ENCODE assay signal across 8 cellular contexts in the genomic region with DNA sequence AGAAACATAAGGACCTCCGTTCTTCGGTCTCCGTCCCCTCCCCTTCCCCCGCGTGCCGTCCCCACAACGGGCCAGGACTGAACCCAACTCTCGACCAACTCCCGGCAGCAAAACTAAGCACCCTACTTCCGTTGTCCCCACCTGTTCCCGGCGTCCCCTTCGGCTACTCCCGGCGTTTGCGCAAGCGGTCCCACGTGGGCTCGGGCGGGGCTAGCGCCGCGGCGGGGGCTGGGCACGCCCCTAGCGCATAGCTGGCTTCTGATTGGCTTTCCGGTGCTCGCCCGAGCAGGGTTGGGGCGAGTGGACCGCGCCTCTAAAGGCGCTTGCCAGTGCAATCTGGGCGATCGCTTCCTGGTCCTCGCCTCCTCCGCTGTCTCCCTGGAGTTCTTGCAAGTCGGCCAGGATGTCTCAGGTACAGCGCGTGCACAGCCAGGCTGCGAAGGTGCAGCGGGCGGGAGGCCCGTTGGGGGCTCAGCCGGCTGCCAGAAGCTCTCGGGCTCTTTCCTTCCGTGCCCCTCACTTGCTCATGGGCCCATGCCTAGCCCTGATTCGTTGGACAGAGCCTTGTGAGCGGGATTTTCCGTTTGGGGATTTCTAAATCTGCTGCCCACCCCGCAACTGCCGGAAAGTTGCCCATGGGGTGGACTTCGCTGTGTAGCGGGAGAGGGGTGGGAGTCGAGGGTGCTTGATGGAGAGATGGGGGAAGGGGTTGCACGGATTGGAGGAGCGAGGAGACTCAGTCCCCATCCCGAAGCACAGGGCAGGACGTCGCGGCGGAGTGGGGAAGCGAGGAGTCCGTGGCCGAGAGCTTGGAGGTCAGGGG. TPM values are rescaled to one million over a fixed set of nuclear protein-coding genes. Genes with fewer than 3 reads are reported as not detected.
DNase-seq lines count a peak whose midpoint lies in the region; ATAC-seq, FAIRE-seq and TF ChIP-seq lines count a peak whose summit lies in the region.

TSS of gene C2orf76 (minus strand) at position 186 of the 823 bp plus-strand sequence. CDS start 26,875 bp downstream, outside the sequence.
TSS of gene DBI (plus strand) at position 329 of the 823 bp plus-strand sequence. CDS start at position 404, 75 bp downstream.

- intact Hi-C loops in heart right ventricle (cut with DNase I) (loop anchor here in 5 of 10 donors (1.0 to 10.0 kb wide), 5 partner anchors 20 to 55 kb away; no protein-coding TSS in a partner anchor), posterior vena cava (cut with DNase I) (no loop called here), upper lobe of right lung (cut with DNase I) (no loop called here)

- H3K9me3 Mint-ChIP-seq in T-cell: no peaks in the 10 kb centered on the region

- peak within 1 kb of the TSS; percentile 43 to 93 (median 72) for H3K4me3 ChIP-seq in heart right ventricle
- peak within 1 kb of the TSS; percentile 72 for H3K4me3 ChIP-seq in upper lobe of right lung

- H3K4me3 Mint-ChIP-seq in T-cell: peak within 1 kb of the TSS; percentile 96 to 99 (median 98)

- DNase-seq in GM12891 (ENCODE audit: insufficient read length, low spot score) (peak; percentile 93), NCI-H1436 treated with DMSO at 0.1 percent for 48 hours (lab: John Stamatoyannopoulos, UW) (peak; percentile 81), T-cell (peak; percentile 81 to 91 (median 86)), amniotic epithelial cell (ENCODE audit: low read depth) (peak; percentile 91), heart right ventricle (peak; percentile 95 to 96), posterior vena cava (ENCODE audit: low spot score) (peak; percentile 99), upper lobe of right lung (peak; percentile 98)

- POLR2A ChIA-PET in T-cell (lab: Charles Lee): interaction anchor here in 1 of 2 donors (1.2 kb wide), 1 partner anchor 22 kb away, joined by 3 read pairs; no protein-coding TSS in a partner anchor

- peak; percentile 95 for TF ChIP-seq POLR2A in GM12891 (IDR thresholded peaks at IDR 0.05; ENCODE audit: low read depth, low read length)

- peaks cover 50 to 60% (median 60%) of the 10 kb centered on the region in 3 donors for H3K4me1 Mint-ChIP-seq in T-cell

- H3K4me1 ChIP-seq in heart right ventricle (peaks cover 9 to 70% (median 52%) of the 10 kb centered on the region in 9 donors), upper lobe of right lung (peaks cover 30% of the 10 kb centered on the region)

- H3K27me3 ChIP-seq in heart right ventricle: no peaks in the 10 kb centered on the region
- no peaks in the 10 kb centered on the region for H3K27me3 ChIP-seq in upper lobe of right lung

- H3K27ac ChIP-seq in heart right ventricle (peak within 1 kb of the TSS; percentile 73 to 96 (median 91)), upper lobe of right lung (peak within 1 kb of the TSS; percentile 96)

- ATAC-seq in HG02840 (IDR thresholded peaks at IDR 0.05; ENCODE audit: low FRiP score, unreplicated experiment): peak; percentile 96
- ATAC-seq in T-cell (replicated peaks in 1 of 4): peak; percentile 95 to 96 (median 96)
- ATAC-seq in heart right ventricle: peak; percentile 97 to 98 (median 98)
- ATAC-seq in upper lobe of right lung: peak; percentile 98

- CTCF ChIA-PET in T-cell (lab: Charles Lee): interaction anchor here in 1 of 2 donors (1.1 kb wide), 1 partner anchor 1552 kb away, joined by 8 read pairs; the partner anchor contains the start of gene DDX18

- peak within 1 kb of the TSS; percentile 85 to 97 for H3K27ac Mint-ChIP-seq in T-cell

- FAIRE-seq in GM12891 (lab: Jason Lieb, UNC): peak; percentile 95

- WGBS in heart right ventricle, 2 donors: 0 to 1% methylated on average over 65 of the region's 65 CpGs

- no peak for TF ChIP-seq CTCF in heart right ventricle (IDR thresholded peaks at IDR 0.05)
- no peak for TF ChIP-seq CTCF in upper lobe of right lung (IDR thresholded peaks at IDR 0.05)

- peaks cover 30% of the 10 kb centered on the region for H3K36me3 Mint-ChIP-seq in T-cell

- no peaks in the 10 kb centered on the region for H3K27me3 Mint-ChIP-seq in T-cell

- no peaks in the 10 kb centered on the region for H3K9me3 ChIP-seq in heart right ventricle
- H3K9me3 ChIP-seq in upper lobe of right lung: no peaks in the 10 kb centered on the region

- H3K36me3 ChIP-seq in heart right ventricle (peaks cover 0 to 40% (median 29%) of the 10 kb centered on the region in 9 donors), upper lobe of right lung (peaks cover 37% of the 10 kb centered on the region)

TF ChIP-seq in GM12891, 5 proteins besides CTCF, POLR2A, EP300 and RAD21:
- no peak for TF ChIP-seq PAX5 (IDR thresholded peaks at IDR 0.05; ENCODE audit: insufficient read depth, low read length, severe bottlenecking)
- peak; percentile 86 for TF ChIP-seq TAF1 (IDR thresholded peaks at IDR 0.05; ENCODE audit: low read depth, low read length)
- peak; percentile 82; the same call in 1 of the 2 replicates for TF ChIP-seq POU2F2 (IDR thresholded peaks at IDR 0.05; ENCODE audit: low read depth, low read length)
- TF ChIP-seq SPI1 (IDR thresholded peaks at IDR 0.05; ENCODE audit: low read depth, low read length): 0 out of 2 replicates have a peak, but pooled peaks have one; percentile 27
- peak; percentile 95 for TF ChIP-seq POLR2AphosphoS5 (IDR thresholded peaks at IDR 0.05; ENCODE audit: low read depth, low read length)

RNA-seq across cellular contexts. Expression of gene C2orf76, which starts in this region (rescaled TPM):
- polyA plus RNA-seq in GM12891 (2012; ENCODE audit: low read depth, missing spikeins): 17.2 TPM
- 1 to 10 TPM; 5.2 to 9.0 (median 7.4) TPM for total RNA-seq in T-cell
- total RNA-seq in heart right ventricle: 1 to 10 TPM; 5.1 to 9.9 (median 8.2) TPM
- 10 to 100 TPM; 11.9 to 12.2 TPM for polyA plus RNA-seq in heart right ventricle
- 10 to 100 TPM in 1 of 2 donors, 1 to 10 TPM in 1; 9.2 to 12.1 TPM for total RNA-seq in posterior vena cava
- 11.8 TPM for total RNA-seq in upper lobe of right lung

RNA-seq across cellular contexts. Expression of gene DBI, which starts in this region (rescaled TPM):
- polyA plus RNA-seq in GM12891 (2012; ENCODE audit: low read depth, missing spikeins): 602 TPM
- 10 to 100 TPM; 33.4 to 55.5 (median 44.3) TPM for total RNA-seq in T-cell
- 100 to 1,000 TPM; 195 to 383 (median 253) TPM for total RNA-seq in heart right ventricle
- polyA plus RNA-seq in heart right ventricle: 100 to 1,000 TPM; 473 to 502 TPM
- total RNA-seq in posterior vena cava: 10 to 100 TPM; 56.6 to 63.1 TPM
- total RNA-seq in upper lobe of right lung: 176 TPM

Comparison
In these comparisons a context has a peak if more than half of its experiments do, and no peak if none do; other contexts are left out.
1. Peak in every context shown above with its lines: DNase-seq, ATAC-seq, H3K4me3 ChIP-seq and H3K27ac ChIP-seq.